ENCODE assay signal across 1 cellular context in genomic region chr9:136671646-136672430, GRCh38.
TF ChIP-seq lines count a peak whose summit lies in the region.

No MANE protein-coding gene starts in this region.

TF ChIP-seq in IMR-90, 13 proteins besides CTCF, POLR2A, EP300 and RAD21:
- TF ChIP-seq RCOR1 (IDR thresholded peaks at IDR 0.05; ENCODE audit: insufficient replicate concordance, low read length): no peak
- TF ChIP-seq RFX5 (IDR thresholded peaks at IDR 0.05; ENCODE audit: low read depth, low read length): no peak
- TF ChIP-seq SMC3 (IDR thresholded peaks at IDR 0.05; ENCODE audit: low read depth, low read length): peak; percentile 26; the same call in 1 of the 2 replicates
- TF ChIP-seq MAZ (IDR thresholded peaks at IDR 0.05; ENCODE audit: borderline replicate concordance, low read depth, low read length): peak; percentile 35; the same call in 1 of the 2 replicates
- no peak for TF ChIP-seq NFE2L2 (IDR thresholded peaks at IDR 0.05; ENCODE audit: low read depth, low read length)
